ENCODE assay signal across 8 cellular contexts in genomic region chr14:105075364-105076295, GRCh38. TPM values are rescaled to one million over a fixed set of nuclear protein-coding genes. Genes with fewer than 3 reads are reported as not detected.
DNase-seq lines count a peak whose midpoint lies in the region; ATAC-seq and TF ChIP-seq lines count a peak whose summit lies in the region.

No MANE protein-coding gene starts in this region.

- TF ChIP-seq POLR2A in GM19099 (IDR thresholded peaks at IDR 0.05; ENCODE audit: extremely low read depth, insufficient read length, low read depth), result peak; percentile 47

- peaks cover 65 to 69% (median 67%) of the 10 kb centered on the region in 10 experiments for H3K4me1 ChIP-seq in BLaER1 treated with 17β-estradiol and CSF1 and Interleukin-3, amounts not matched to agents 10 nM and 100 nM
- peaks cover 18% of the 10 kb centered on the region for H3K4me1 ChIP-seq in mesodermal cell (ENCODE audit: control insufficient read depth, insufficient read depth, low read length, poor library complexity, severe bottlenecking)

- H3K27me3 Mint-ChIP-seq in activated naive CD4-positive, alpha-beta T cell treated with anti-CD3 and anti-CD28 coated beads, Interleukin-2, amount 10 ng/mL, durations not matched to agents 7 days and 5 days, result peaks cover 49% of the 10 kb centered on the region

- no peak for ATAC-seq in GM19324 (IDR thresholded peaks at IDR 0.05; ENCODE audit: low FRiP score, unreplicated experiment)

- no peaks in the 10 kb centered on the region for H3K36me3 ChIP-seq in BLaER1 treated with 17β-estradiol and CSF1 and Interleukin-3, amounts not matched to agents 10 nM and 100 nM
- H3K36me3 ChIP-seq in mesodermal cell (ENCODE audit: control insufficient read depth, insufficient read depth, low read length), result no peaks in the 10 kb centered on the region

- no peaks in the 10 kb centered on the region for H3K36me3 Mint-ChIP-seq in activated naive CD4-positive, alpha-beta T cell treated with anti-CD3 and anti-CD28 coated beads, Interleukin-2, amount 10 ng/mL, durations not matched to agents 7 days and 5 days

- DNase-seq in MV-4-11 (lab: John Stamatoyannopoulos, UW), result peak; percentile 89
- peak; percentile 77 for DNase-seq in activated naive CD4-positive, alpha-beta T cell treated with anti-CD3 and anti-CD28 coated beads, Interleukin-2, amount 10 ng/mL, durations not matched to agents 7 days and 5 days
- no peak for DNase-seq in amniotic stem cell (lab: John Stamatoyannopoulos, UW)
- DNase-seq in SW 1271 (lab: John Stamatoyannopoulos, UW), result no peak

- peaks cover 31% of the 10 kb centered on the region for H3K4me1 Mint-ChIP-seq in activated naive CD4-positive, alpha-beta T cell treated with anti-CD3 and anti-CD28 coated beads, Interleukin-2, amount 10 ng/mL, durations not matched to agents 7 days and 5 days

- peak overlapping the region; percentile 65 to 81 (median 77) for H3K9ac ChIP-seq in BLaER1 treated with 17β-estradiol and CSF1 and Interleukin-3, amounts not matched to agents 10 nM and 100 nM

- CTCF ChIA-PET in activated naive CD4-positive, alpha-beta T cell treated with anti-CD3 and anti-CD28 coated beads, Interleukin-2, amount 10 ng/mL, durations not matched to agents 7 days and 5 days (lab: Charles Lee), result interaction anchor here (0.8 to 2.5 kb wide), 6 partner anchors 9 to 94 kb away, joined by 3 to 12 read pairs (median 4); partner anchors contain the start of gene GPR132

- peak overlapping the region; percentile 34 to 58 (median 41); a peak in 15 of 20 replicates for H3K4me3 ChIP-seq in BLaER1 treated with 17β-estradiol and CSF1 and Interleukin-3, amounts not matched to agents 10 nM and 100 nM
- no peak overlapping the region for H3K4me3 ChIP-seq in mesodermal cell (ENCODE audit: extremely low read depth, insufficient read depth, low read length, poor library complexity, severe bottlenecking)

- H3K9me3 Mint-ChIP-seq in activated naive CD4-positive, alpha-beta T cell treated with anti-CD3 and anti-CD28 coated beads, Interleukin-2, amount 10 ng/mL, durations not matched to agents 7 days and 5 days, result no peaks in the 10 kb centered on the region

- peak overlapping the region; percentile 71 to 87 (median 80) for H3K27ac ChIP-seq in BLaER1 treated with 17β-estradiol and CSF1 and Interleukin-3, amounts not matched to agents 10 nM and 100 nM
- H3K27ac ChIP-seq in mesodermal cell (ENCODE audit: low read depth, low read length, severe bottlenecking), result peak overlapping the region; percentile 45

- H3K9me3 ChIP-seq in BLaER1 treated with 17β-estradiol and CSF1 and Interleukin-3, amounts not matched to agents 10 nM and 100 nM (replicated peaks in 1 of 11), result peaks cover 0 to 12% (median 7%) of the 10 kb centered on the region in 11 experiments; a peak in 7 of 22 replicates
- H3K9me3 ChIP-seq in mesodermal cell (ENCODE audit: control insufficient read depth, low read length), result peaks cover 6% of the 10 kb centered on the region

- H3K27ac Mint-ChIP-seq in activated naive CD4-positive, alpha-beta T cell treated with anti-CD3 and anti-CD28 coated beads, Interleukin-2, amount 10 ng/mL, durations not matched to agents 7 days and 5 days, result peak overlapping the region; percentile 37

- no peaks in the 10 kb centered on the region for H4K20me1 ChIP-seq in BLaER1 treated with 17β-estradiol and CSF1 and Interleukin-3, amounts not matched to agents 10 nM and 100 nM

- no peaks in the 10 kb centered on the region for H3K27me3 ChIP-seq in BLaER1 treated with 17β-estradiol and CSF1 and Interleukin-3, amounts not matched to agents 10 nM and 100 nM

- WGBS in mesodermal cell (ENCODE audit: insufficient coverage in 2 of 2), 2 experiments, result 58 to 62% methylated on average over 17 of the region's 24 CpGs

- H3K4me3 Mint-ChIP-seq in activated naive CD4-positive, alpha-beta T cell treated with anti-CD3 and anti-CD28 coated beads, Interleukin-2, amount 10 ng/mL, durations not matched to agents 7 days and 5 days, result no peak overlapping the region

- peak overlapping the region; percentile 78 to 99 (median 95) for H3K4me2 ChIP-seq in BLaER1 treated with 17β-estradiol and CSF1 and Interleukin-3, amounts not matched to agents 10 nM and 100 nM

RNA-seq across cellular contexts. Expression of gene GPR132, which starts 10.4 kb away (rescaled TPM):
- polyA plus RNA-seq in mesodermal cell (2013, experiment 1 of 2), result 0.59 TPM
- polyA plus RNA-seq in mesodermal cell (2013, experiment 2 of 2), result 0.86 TPM

RNA-seq across cellular contexts. Expression of gene CDCA4, which starts 54.7 kb away (rescaled TPM):
- 33.1 TPM for polyA plus RNA-seq in mesodermal cell (2013, experiment 1 of 2)
- polyA plus RNA-seq in mesodermal cell (2013, experiment 2 of 2), result 29.9 TPM

Comparison
In these comparisons a context has a peak if more than half of its experiments do, and no peak if none do; other contexts are left out.
1. DNase-seq: peak in MV-4-11 (single experiment) and activated naive CD4-positive, alpha-beta T cell treated with anti-CD3 and anti-CD28 coated beads, Interleukin-2, amount 10 ng/mL, durations not matched to agents 7 days and 5 days (single experiment); none in amniotic stem cell (single experiment) and SW 1271 (0 of 2).